Comparison of ENCODE assay signal across 9 cellular contexts in the genomic region with DNA sequence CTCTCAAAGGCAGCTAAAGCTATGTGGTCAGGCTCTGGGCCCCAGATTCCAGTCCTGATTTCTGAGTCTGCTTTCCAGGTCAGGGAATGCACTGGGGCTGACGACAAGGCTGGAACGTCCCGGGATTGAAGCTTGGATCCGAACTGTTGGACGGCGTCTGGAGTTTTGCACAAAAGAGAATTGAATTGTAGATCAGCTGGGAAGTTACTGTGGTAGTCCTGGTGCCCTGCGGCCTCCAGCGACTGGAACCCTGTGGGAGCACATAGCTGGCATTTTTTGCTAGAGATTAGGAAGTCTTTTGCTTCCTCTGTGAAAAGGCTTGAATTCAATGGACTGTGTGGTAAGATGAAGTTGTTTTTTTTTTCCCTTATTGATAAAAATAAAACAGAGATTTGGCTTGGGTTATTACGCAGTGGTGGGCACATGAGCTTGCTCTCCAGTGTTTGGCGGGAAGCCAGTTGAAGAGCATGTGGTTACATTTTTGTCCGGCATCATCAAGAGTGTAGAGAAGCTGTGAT. TPM values are rescaled to one million over a fixed set of nuclear protein-coding genes. Genes with fewer than 3 reads are reported as not detected.
DNase-seq lines count a peak whose midpoint lies in the region; ATAC-seq and TF ChIP-seq lines count a peak whose summit lies in the region.
"Had no signal": no experiment of that assay in that cellular context is flagged by ENCODE, and none has a peak within 500 bp of the region (broad histone marks: within the 10 kb centered on the region; RNA-seq: fewer than 3 reads in every experiment).

HK1 (plus strand) TSS at position 51 of the 518 bp plus-strand sequence.

- CTCF ChIA-PET in WTC11 (lab: Charles Lee): interaction anchor here (0.5 to 1.2 kb wide), 4 partner anchors 8 to 130 kb away, joined by 3 read pairs; no protein-coding TSS in a partner anchor

- peaks cover 7% of the 10 kb centered on the region for H3K27me3 ChIP-seq in osteoblast (ENCODE audit: insufficient read depth, low read length)

- H2AFZ ChIP-seq in osteoblast (ENCODE audit: low read length): peak within 1 kb of the TSS; percentile 90

- peak; percentile 41 for ATAC-seq in WTC11
- ATAC-seq in stimulated activated effector memory CD8-positive, alpha-beta T cell treated with anti-CD3 and anti-CD28 coated beads, Interleukin-12 subunit alpha, Interleukin-12 subunit beta, amount 100 ng/mL, for 72 hours: no peak
- no peak for ATAC-seq in HG02852 (IDR thresholded peaks at IDR 0.05; ENCODE audit: unreplicated experiment)

- no peak for TF ChIP-seq CTCF in WTC11 (IDR thresholded peaks at IDR 0.05)
- TF ChIP-seq CTCF in osteoblast (IDR thresholded peaks at IDR 0.05; ENCODE audit: extremely low read depth, low read depth, low read length): no peak

- H3K4me1 ChIP-seq in osteoblast (ENCODE audit: insufficient read depth, low read length): peaks cover 9% of the 10 kb centered on the region

- no peaks in the 10 kb centered on the region for H3K36me3 ChIP-seq in osteoblast (ENCODE audit: insufficient read depth, low read length)

- H3K9me3 Mint-ChIP-seq in WTC11: peaks cover 4% of the 10 kb centered on the region
- H3K9me3 Mint-ChIP-seq in stimulated activated effector memory CD8-positive, alpha-beta T cell treated with anti-CD3 and anti-CD28 coated beads, Interleukin-12 subunit alpha, Interleukin-12 subunit beta, amount 100 ng/mL, for 72 hours: no peaks in the 10 kb centered on the region

- peaks cover 9% of the 10 kb centered on the region for H3K27me3 Mint-ChIP-seq in WTC11 (ENCODE audit: low read depth)

- no peaks in the 10 kb centered on the region for H4K20me1 ChIP-seq in osteoblast (ENCODE audit: insufficient read depth, low read length)

- peak within 1 kb of the TSS; percentile 23 for H3K27ac ChIP-seq in osteoblast (ENCODE audit: low read depth, low read length)

- no peak within 1 kb of the TSS for H3K4me3 ChIP-seq in osteoblast (ENCODE audit: insufficient read depth, low read length)

- DNase-seq in COLO829 (ENCODE audit: low spot score) (peak; percentile 10), WTC11 (ENCODE audit: low spot score) (no peak), foreskin melanocyte (peak; percentile 96), osteoblast (ENCODE audit: insufficient read length, low spot score, missing footprints) (peak; percentile 29), NCI-H82 (lab: John Stamatoyannopoulos, UW) (no peak)
- no peak for DNase-seq in stimulated activated effector memory CD8-positive, alpha-beta T cell treated with anti-CD3 and anti-CD28 coated beads, Interleukin-12 subunit alpha, Interleukin-12 subunit beta, amount 100 ng/mL, for 72 hours (ENCODE audit: low spot score in 2 of 2)
- DNase-seq in activated CD4-positive, alpha-beta T cell treated with anti-CD3 and anti-CD28 coated beads for 4 hours: no peak
- DNase-seq: NCI-H2171 treated with DMSO at 0.1 percent for 48 hours had no signal

- H3K36me3 Mint-ChIP-seq in WTC11: no peaks in the 10 kb centered on the region
- no peaks in the 10 kb centered on the region for H3K36me3 Mint-ChIP-seq in stimulated activated effector memory CD8-positive, alpha-beta T cell treated with anti-CD3 and anti-CD28 coated beads, Interleukin-12 subunit alpha, Interleukin-12 subunit beta, amount 100 ng/mL, for 72 hours

- no peaks in the 10 kb centered on the region for H3K79me2 ChIP-seq in osteoblast (ENCODE audit: insufficient read depth, low read length)

- H3K4me2 ChIP-seq in osteoblast (ENCODE audit: insufficient read depth, low read length): peak within 1 kb of the TSS; percentile 51

- POLR2A ChIA-PET in WTC11 (lab: Charles Lee): no interaction called here

- H3K9me3 ChIP-seq in osteoblast (ENCODE audit: low read depth, low read length): no peaks in the 10 kb centered on the region

- H3K4me3 Mint-ChIP-seq in WTC11: no peak within 1 kb of the TSS
- no peak within 1 kb of the TSS for H3K4me3 Mint-ChIP-seq in stimulated activated effector memory CD8-positive, alpha-beta T cell treated with anti-CD3 and anti-CD28 coated beads, Interleukin-12 subunit alpha, Interleukin-12 subunit beta, amount 100 ng/mL, for 72 hours

- peaks cover 13% of the 10 kb centered on the region for H3K4me1 Mint-ChIP-seq in WTC11
- no peaks in the 10 kb centered on the region for H3K4me1 Mint-ChIP-seq in stimulated activated effector memory CD8-positive, alpha-beta T cell treated with anti-CD3 and anti-CD28 coated beads, Interleukin-12 subunit alpha, Interleukin-12 subunit beta, amount 100 ng/mL, for 72 hours

- H3K27ac Mint-ChIP-seq in WTC11: no peak within 1 kb of the TSS
- no peak within 1 kb of the TSS for H3K27ac Mint-ChIP-seq in stimulated activated effector memory CD8-positive, alpha-beta T cell treated with anti-CD3 and anti-CD28 coated beads, Interleukin-12 subunit alpha, Interleukin-12 subunit beta, amount 100 ng/mL, for 72 hours

TF ChIP-seq in WTC11, 78 proteins besides CTCF, POLR2A, EP300 and RAD21:
- TF ChIP-seq SMAD4 (CRISPR knock-in tag; IDR thresholded peaks at IDR 0.05): no peak
- no peak for TF ChIP-seq E2F1 (CRISPR knock-in tag; IDR thresholded peaks at IDR 0.05)
- TF ChIP-seq, protein P1, sequence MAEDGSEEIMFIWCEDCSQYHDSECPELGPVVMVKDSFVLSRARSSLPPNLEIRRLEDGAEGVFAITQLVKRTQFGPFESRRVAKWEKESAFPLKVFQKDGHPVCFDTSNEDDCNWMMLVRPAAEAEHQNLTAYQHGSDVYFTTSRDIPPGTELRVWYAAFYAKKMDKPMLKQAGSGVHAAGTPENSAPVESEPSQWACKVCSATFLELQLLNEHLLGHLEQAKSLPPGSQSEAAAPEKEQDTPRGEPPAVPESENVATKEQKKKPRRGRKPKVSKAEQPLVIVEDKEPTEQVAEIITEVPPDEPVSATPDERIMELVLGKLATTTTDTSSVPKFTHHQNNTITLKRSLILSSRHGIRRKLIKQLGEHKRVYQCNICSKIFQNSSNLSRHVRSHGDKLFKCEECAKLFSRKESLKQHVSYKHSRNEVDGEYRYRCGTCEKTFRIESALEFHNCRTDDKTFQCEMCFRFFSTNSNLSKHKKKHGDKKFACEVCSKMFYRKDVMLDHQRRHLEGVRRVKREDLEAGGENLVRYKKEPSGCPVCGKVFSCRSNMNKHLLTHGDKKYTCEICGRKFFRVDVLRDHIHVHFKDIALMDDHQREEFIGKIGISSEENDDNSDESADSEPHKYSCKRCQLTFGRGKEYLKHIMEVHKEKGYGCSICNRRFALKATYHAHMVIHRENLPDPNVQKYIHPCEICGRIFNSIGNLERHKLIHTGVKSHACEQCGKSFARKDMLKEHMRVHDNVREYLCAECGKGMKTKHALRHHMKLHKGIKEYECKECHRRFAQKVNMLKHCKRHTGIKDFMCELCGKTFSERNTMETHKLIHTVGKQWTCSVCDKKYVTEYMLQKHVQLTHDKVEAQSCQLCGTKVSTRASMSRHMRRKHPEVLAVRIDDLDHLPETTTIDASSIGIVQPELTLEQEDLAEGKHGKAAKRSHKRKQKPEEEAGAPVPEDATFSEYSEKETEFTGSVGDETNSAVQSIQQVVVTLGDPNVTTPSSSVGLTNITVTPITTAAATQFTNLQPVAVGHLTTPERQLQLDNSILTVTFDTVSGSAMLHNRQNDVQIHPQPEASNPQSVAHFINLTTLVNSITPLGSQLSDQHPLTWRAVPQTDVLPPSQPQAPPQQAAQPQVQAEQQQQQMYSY (CRISPR knock-in tag; IDR thresholded peaks at IDR 0.05): peak; percentile 50
- no peak for TF ChIP-seq ARID4B (CRISPR knock-in tag; IDR thresholded peaks at IDR 0.05; ENCODE audit: borderline replicate concordance)
- TF ChIP-seq, protein P2, sequence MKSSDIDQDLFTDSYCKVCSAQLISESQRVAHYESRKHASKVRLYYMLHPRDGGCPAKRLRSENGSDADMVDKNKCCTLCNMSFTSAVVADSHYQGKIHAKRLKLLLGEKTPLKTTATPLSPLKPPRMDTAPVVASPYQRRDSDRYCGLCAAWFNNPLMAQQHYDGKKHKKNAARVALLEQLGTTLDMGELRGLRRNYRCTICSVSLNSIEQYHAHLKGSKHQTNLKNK (CRISPR knock-in tag; IDR thresholded peaks at IDR 0.05): no peak

RNA-seq across cellular contexts. Expression of gene HK1, which starts in this region (rescaled TPM):
- 218 to 220 TPM (median 219 TPM) in 3 replicates for total RNA-seq in WTC11 (2021)
- total RNA-seq in osteoblast: 99.6 and 111 TPM in 2 replicates

Comparison
In these comparisons a context has a peak if more than half of its experiments do, and no peak if none do; other contexts are left out.
1. DNase-seq: peak in COLO829 (single experiment), foreskin melanocyte (single experiment) and osteoblast (single experiment); none in WTC11 (single experiment), NCI-H82 (single experiment), stimulated activated effector memory CD8-positive, alpha-beta T cell treated with anti-CD3 and anti-CD28 coated beads, Interleukin-12 subunit alpha, Interleukin-12 subunit beta, amount 100 ng/mL, for 72 hours (0 of 2) and activated CD4-positive, alpha-beta T cell treated with anti-CD3 and anti-CD28 coated beads for 4 hours (0 of 2).